In genomic region chr6:140871911-140872310, GRCh38 we compare ENCODE assay signal across 25 cellular contexts.
A peak's percentile ranks its signal among the peaks of the same experiment; 100 is the strongest.
DNase-seq lines count a peak whose midpoint lies in the region; TF ChIP-seq lines count a peak whose summit lies in the region.
"Had no signal": no experiment of that assay in that cellular context is flagged by ENCODE, and none has a peak within 500 bp of the region (broad histone marks: within the 10 kb centered on the region; RNA-seq: fewer than 3 reads in every experiment).

No MANE protein-coding gene starts in this region.

- DNase-seq in HT1080 (ENCODE audit: low read depth) (peak; percentile 30), amniotic epithelial cell (ENCODE audit: low read depth) (peak; percentile 68), fibroblast of mammary gland (ENCODE audit: low read depth) (peak; percentile 86), skeletal muscle cell (ENCODE audit: low read depth) (peak; percentile 41), Kasumi-1 (lab: John Stamatoyannopoulos, UW) (no peak), cerebellar nuclear complex (lab: John Stamatoyannopoulos, UW) (no peak), Calu3 (no peak), dermis blood vessel endothelial cell (no peak)
- DNase-seq: activated CD4-positive, CD25-positive, alpha-beta regulatory T cell; activated naive CD4-positive, alpha-beta T cell; activated T-cell treated with anti-CD3 and anti-CD28 coated beads, Interleukin-2, amount 50 U/mL, for 72 hours; adrenal gland; hippocampal formation; immature natural killer cell; mesendoderm; NCI-H1092; NCI-H1930; NCI-H526; NK-92 treated with Interleukin-12 subunit alpha and Interleukin-12 subunit beta, amount 100 ng/mL, for 24 hours; Peyer's patch; right lobe of liver; stimulated activated naive B cell treated with anti-CD40 and anti-IgM and Interleukin-4, amounts not matched to agents 10 μg/mL and 1 μg/mL and 100 μg/mL, for 72 hours; T-helper 1 cell had no signal

- intact Hi-C loops in Calu3 (cut with micrococcal nuclease; ENCODE audit: unreplicated experiment) = no loop called here

- H3K4me3 ChIP-seq in fibroblast of mammary gland (ENCODE audit: control insufficient read depth, low read depth, low read length) (no peak overlapping the region), skeletal muscle cell (ENCODE audit: low read depth, low read length) (no peak overlapping the region)
- H3K4me3 ChIP-seq: adrenal gland, cardiac muscle cell, Peyer's patch, right lobe of liver, SJSA1 had no signal

- H3K4me1 Mint-ChIP-seq in Calu3 (ENCODE audit: low read depth, unreplicated experiment) = no peaks in the 10 kb centered on the region
- H3K4me1 Mint-ChIP-seq: stimulated activated naive B cell treated with anti-CD40 and anti-IgM and Interleukin-4, amounts not matched to agents 10 μg/mL and 1 μg/mL and 100 μg/mL, for 72 hours had no signal

- no peak overlapping the region for H3K27ac Mint-ChIP-seq in Calu3 (ENCODE audit: unreplicated experiment)
- H3K27ac Mint-ChIP-seq: activated T-cell treated with anti-CD3 and anti-CD28 coated beads, Interleukin-2, amount 50 U/mL, for 72 hours; immature natural killer cell; stimulated activated naive B cell treated with anti-CD40 and anti-IgM and Interleukin-4, amounts not matched to agents 10 μg/mL and 1 μg/mL and 100 μg/mL, for 72 hours had no signal

- H3K36me3 Mint-ChIP-seq in Calu3 (ENCODE audit: insufficient read depth, unreplicated experiment) = no peaks in the 10 kb centered on the region
- H3K36me3 Mint-ChIP-seq: immature natural killer cell; stimulated activated naive B cell treated with anti-CD40 and anti-IgM and Interleukin-4, amounts not matched to agents 10 μg/mL and 1 μg/mL and 100 μg/mL, for 72 hours had no signal

- CTCF ChIA-PET in Calu3 (lab: Charles Lee) = no interaction called here

- no peak overlapping the region for H3K4me3 Mint-ChIP-seq in Calu3 (ENCODE audit: low read depth, unreplicated experiment)
- H3K4me3 Mint-ChIP-seq: activated T-cell treated with anti-CD3 and anti-CD28 coated beads, Interleukin-2, amount 50 U/mL, for 72 hours; immature natural killer cell; stimulated activated naive B cell treated with anti-CD40 and anti-IgM and Interleukin-4, amounts not matched to agents 10 μg/mL and 1 μg/mL and 100 μg/mL, for 72 hours had no signal

- no TSS peak for BruUV-seq in Calu3 (replicated peaks; lab: Mats Ljungman, UMichigan)

- no peak for TF ChIP-seq CTCF in fibroblast of mammary gland (conservative IDR thresholded peaks at IDR 0.05; ENCODE audit: control insufficient read depth, insufficient read depth, low read depth, low read length)
- no peak for TF ChIP-seq CTCF in Calu3 (IDR thresholded peaks at IDR 0.05; ENCODE audit: unreplicated experiment)

- H3K9me3 Mint-ChIP-seq in Calu3 (ENCODE audit: low read depth, unreplicated experiment) = peaks cover 4% of the 10 kb centered on the region

- no peaks in the 10 kb centered on the region for H3K27me3 Mint-ChIP-seq in Calu3 (ENCODE audit: unreplicated experiment)
- H3K27me3 Mint-ChIP-seq: stimulated activated naive B cell treated with anti-CD40 and anti-IgM and Interleukin-4, amounts not matched to agents 10 μg/mL and 1 μg/mL and 100 μg/mL, for 72 hours had no signal

Comparison
In these comparisons a context has a peak if more than half of its experiments do, and no peak if none do; other contexts are left out.
1. DNase-seq: peak in HT1080 (single experiment), amniotic epithelial cell (single experiment), fibroblast of mammary gland (single experiment) and skeletal muscle cell (single experiment); none in Kasumi-1 (0 of 2), cerebellar nuclear complex (0 of 2), Calu3 (single experiment) and dermis blood vessel endothelial cell (single experiment).